ENCODE assay signal across 24 cellular contexts in the genomic region with DNA sequence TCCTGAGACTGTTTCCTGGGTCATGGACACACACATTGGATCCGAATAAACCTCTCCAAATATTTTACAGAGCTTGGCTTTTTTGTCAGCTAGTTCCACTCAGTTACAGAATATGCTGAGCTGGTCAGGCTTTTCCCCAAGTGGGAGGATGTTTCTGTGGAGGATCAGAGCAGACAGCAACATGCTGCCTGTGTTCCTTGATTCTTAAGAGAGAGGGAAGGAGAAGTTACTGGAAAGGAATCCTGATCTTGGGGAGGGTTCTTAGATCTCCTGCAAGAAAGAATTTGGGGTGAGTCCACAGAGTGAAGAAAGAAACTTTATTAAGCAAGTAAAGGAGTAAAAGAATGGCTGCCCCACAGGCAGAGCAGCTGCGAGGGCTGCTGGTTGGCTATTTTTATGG.
DNase-seq lines count a peak whose midpoint lies in the region; ATAC-seq and TF ChIP-seq lines count a peak whose summit lies in the region.
"Had no signal": no experiment of that assay in that cellular context is flagged by ENCODE, and none has a peak within 500 bp of the region (broad histone marks: within the 10 kb centered on the region; RNA-seq: fewer than 3 reads in every experiment).

No MANE protein-coding gene starts in this region.

- H3K4me1 ChIP-seq in GM23338 (ENCODE audit: insufficient read depth), result peaks cover 40% of the 10 kb centered on the region
- H3K4me1 ChIP-seq in adipocyte (ENCODE audit: control insufficient read depth, insufficient read depth, low read length), result peaks cover 52% of the 10 kb centered on the region
- H3K4me1 ChIP-seq: HAP-1, SJCRH30 had no signal

- no peak for DNase-seq in GM23338 (ENCODE audit: low spot score)
- peak; percentile 28 for DNase-seq in adipocyte (ENCODE audit: low read depth)
- DNase-seq in fibroblast of the aortic adventitia (ENCODE audit: low read depth), result peak; percentile 9
- DNase-seq in stimulated activated effector memory CD8-positive, alpha-beta T cell treated with anti-CD3 and anti-CD28 coated beads, Interleukin-12 subunit alpha, Interleukin-12 subunit beta, amount 100 ng/mL, for 72 hours (ENCODE audit: low spot score in 2 of 2), result no peak
- DNase-seq in NCI-H2196 (lab: John Stamatoyannopoulos, UW; ENCODE audit: unreplicated experiment), result no peak
- DNase-seq in mesothelial cell of epicardium (ENCODE audit: low spot score in 2 of 2, unreplicated experiment in 2 of 2), result no peak
- DNase-seq: activated CD4-positive, alpha-beta T cell treated with anti-CD3 and anti-CD28 coated beads, Interleukin-2, amount 50 U/mL, for 48 hours; activated CD8-positive, alpha-beta memory T cell treated with anti-CD3 and anti-CD28 coated beads, Interleukin-2, amount 50 U/mL, for 48 hours; aorta; caudate nucleus; CD4-positive, alpha-beta T cell; KG1; left ventricle myocardium superior; natural killer cell; NCI-H345; SJCRH30; stimulated activated CD4-positive, alpha-beta T cell treated with anti-CD3 and anti-CD28 coated beads, Interleukin-2, amount 100 ng/mL, for 24 hours; T-cell; upper lobe of left lung had no signal

- ATAC-seq in GM23338 (no peak), GM19463 (IDR thresholded peaks at IDR 0.05; ENCODE audit: unreplicated experiment) (no peak)
- ATAC-seq in stimulated activated effector memory CD8-positive, alpha-beta T cell treated with anti-CD3 and anti-CD28 coated beads, Interleukin-12 subunit alpha, Interleukin-12 subunit beta, amount 100 ng/mL, for 72 hours, result no peak
- ATAC-seq: activated CD4-positive, CD25-positive, alpha-beta regulatory T cell treated with anti-CD3 and anti-CD28 coated beads, Interleukin-2, amount 50 U/mL, for 24 hours; left ventricle myocardium superior; T-cell had no signal

- H3K36me3 ChIP-seq in GM23338 (ENCODE audit: insufficient read depth) (no peaks in the 10 kb centered on the region), adipocyte (ENCODE audit: control insufficient read depth, insufficient read depth, low read length, severe bottlenecking) (no peaks in the 10 kb centered on the region)
- H3K36me3 ChIP-seq: HAP-1, MG63, SJCRH30 had no signal

- H3K4me3 Mint-ChIP-seq in GM23338, result no peak overlapping the region
- H3K4me3 Mint-ChIP-seq in stimulated activated effector memory CD8-positive, alpha-beta T cell treated with anti-CD3 and anti-CD28 coated beads, Interleukin-12 subunit alpha, Interleukin-12 subunit beta, amount 100 ng/mL, for 72 hours, result no peak overlapping the region
- no peak overlapping the region for H3K4me3 Mint-ChIP-seq in mesothelial cell of epicardium
- H3K4me3 Mint-ChIP-seq: CD4-positive, alpha-beta T cell; natural killer cell; T-cell had no signal

- no peak overlapping the region for H3K4me2 ChIP-seq in GM23338

- TF ChIP-seq CTCF in GM23338 (conservative IDR thresholded peaks at IDR 0.05; ENCODE audit: low read depth in 2 of 2), result no peak
- TF ChIP-seq CTCF in fibroblast of the aortic adventitia (IDR thresholded peaks at IDR 0.05; ENCODE audit: insufficient read depth, low read length), result no peak
- no peak for TF ChIP-seq CTCF in mesothelial cell of epicardium (IDR thresholded peaks at IDR 0.05; ENCODE audit: unreplicated experiment)

- H4K20me1 ChIP-seq in GM23338 (replicated peaks; ENCODE audit: insufficient read depth), result no peaks in the 10 kb centered on the region

- H3K27me3 ChIP-seq in GM23338 (ENCODE audit: insufficient read depth), result no peaks in the 10 kb centered on the region
- no peaks in the 10 kb centered on the region for H3K27me3 ChIP-seq in adipocyte (replicated peaks; ENCODE audit: control insufficient read depth, insufficient read depth, low read length)
- H3K27me3 ChIP-seq: MG63, SJCRH30, upper lobe of left lung had no signal

- peaks cover 14% of the 10 kb centered on the region; the same call in 1 of the 3 replicates for H3K9me3 Mint-ChIP-seq in GM23338
- peaks cover 3% of the 10 kb centered on the region for H3K9me3 Mint-ChIP-seq in stimulated activated effector memory CD8-positive, alpha-beta T cell treated with anti-CD3 and anti-CD28 coated beads, Interleukin-12 subunit alpha, Interleukin-12 subunit beta, amount 100 ng/mL, for 72 hours
- peaks cover 4% of the 10 kb centered on the region for H3K9me3 Mint-ChIP-seq in mesothelial cell of epicardium
- H3K9me3 Mint-ChIP-seq: CD4-positive, alpha-beta T cell; natural killer cell; T-cell had no signal

- H3K36me3 Mint-ChIP-seq in GM23338 (ENCODE audit: low read depth) (peaks cover 26% of the 10 kb centered on the region), mesothelial cell of epicardium (peaks cover 10% of the 10 kb centered on the region)
- H3K36me3 Mint-ChIP-seq in stimulated activated effector memory CD8-positive, alpha-beta T cell treated with anti-CD3 and anti-CD28 coated beads, Interleukin-12 subunit alpha, Interleukin-12 subunit beta, amount 100 ng/mL, for 72 hours, result no peaks in the 10 kb centered on the region
- H3K36me3 Mint-ChIP-seq: natural killer cell had no signal

- H3K27ac ChIP-seq in GM23338 (ENCODE audit: low read depth), result no peak overlapping the region
- H3K27ac ChIP-seq: SJCRH30, upper lobe of left lung had no signal

- peaks cover 4% of the 10 kb centered on the region for H3K27me3 Mint-ChIP-seq in GM23338 (ENCODE audit: insufficient read depth, low read depth, poor library complexity)
- no peaks in the 10 kb centered on the region for H3K27me3 Mint-ChIP-seq in mesothelial cell of epicardium (ENCODE audit: low read depth)
- H3K27me3 Mint-ChIP-seq: CD4-positive, alpha-beta T cell; T-cell had no signal

- peaks cover 13% of the 10 kb centered on the region; the same call in 1 of the 2 replicates for H3K9me2 ChIP-seq in GM23338 (ENCODE audit: insufficient read depth)

- peak overlapping the region; percentile 24 for H3K27ac Mint-ChIP-seq in GM23338
- H3K27ac Mint-ChIP-seq in stimulated activated effector memory CD8-positive, alpha-beta T cell treated with anti-CD3 and anti-CD28 coated beads, Interleukin-12 subunit alpha, Interleukin-12 subunit beta, amount 100 ng/mL, for 72 hours, result peak overlapping the region; percentile 10
- H3K27ac Mint-ChIP-seq in mesothelial cell of epicardium, result no peak overlapping the region
- H3K27ac Mint-ChIP-seq: activated naive CD4-positive, alpha-beta T cell treated with anti-CD3 and anti-CD28 coated beads, Interleukin-2, amount 50 U/mL, for 72 hours; CD4-positive, alpha-beta T cell; natural killer cell; T-cell had no signal

- no peak overlapping the region for H2AFZ ChIP-seq in GM23338

- H3K4me1 Mint-ChIP-seq in GM23338 (peaks cover 44% of the 10 kb centered on the region), mesothelial cell of epicardium (peaks cover 32% of the 10 kb centered on the region)
- peaks cover 11% of the 10 kb centered on the region for H3K4me1 Mint-ChIP-seq in stimulated activated effector memory CD8-positive, alpha-beta T cell treated with anti-CD3 and anti-CD28 coated beads, Interleukin-12 subunit alpha, Interleukin-12 subunit beta, amount 100 ng/mL, for 72 hours
- H3K4me1 Mint-ChIP-seq: T-cell had no signal

- H3K79me2 ChIP-seq in GM23338 (replicated peaks; ENCODE audit: insufficient read depth), result no peaks in the 10 kb centered on the region

- no peak overlapping the region for H3K4me3 ChIP-seq in GM23338
- H3K4me3 ChIP-seq in adipocyte (ENCODE audit: low read length), result no peak overlapping the region
- no peak overlapping the region for H3K4me3 ChIP-seq in fibroblast of the aortic adventitia (ENCODE audit: low read depth, low read length)
- H3K4me3 ChIP-seq: HAP-1, MG63, SJCRH30, upper lobe of left lung had no signal

- H3F3A ChIP-seq in GM23338 (replicated peaks; ENCODE audit: low read depth), result no peaks in the 10 kb centered on the region; the same call in 1 of the 2 replicates

- no peak overlapping the region for H3K9ac ChIP-seq in adipocyte (ENCODE audit: low read length)

- no peaks in the 10 kb centered on the region for H3K9me3 ChIP-seq in adipocyte (ENCODE audit: control insufficient read depth, low read length)
- H3K9me3 ChIP-seq: HAP-1, MG63, SJCRH30, upper lobe of left lung had no signal

TF ChIP-seq in GM23338, 12 proteins besides CTCF, POLR2A, EP300 and RAD21 (continues in another document):
- TF ChIP-seq POLR2AphosphoS5 (IDR thresholded peaks at IDR 0.05; ENCODE audit: low read depth) (no peak), STAT1 (IDR thresholded peaks at IDR 0.05; ENCODE audit: unreplicated experiment) (no peak), JUNB (IDR thresholded peaks at IDR 0.05; ENCODE audit: unreplicated experiment) (no peak)

Comparison
In these comparisons a context has a peak if more than half of its experiments do, and no peak if none do; other contexts are left out.
1. DNase-seq: peak in adipocyte (single experiment) and fibroblast of the aortic adventitia (single experiment); none in GM23338 (single experiment), stimulated activated effector memory CD8-positive, alpha-beta T cell treated with anti-CD3 and anti-CD28 coated beads, Interleukin-12 subunit alpha, Interleukin-12 subunit beta, amount 100 ng/mL, for 72 hours (0 of 2), NCI-H2196 (single experiment) and mesothelial cell of epicardium (0 of 2).